ENCODE assay signal across 6 cellular contexts in the genomic region with DNA sequence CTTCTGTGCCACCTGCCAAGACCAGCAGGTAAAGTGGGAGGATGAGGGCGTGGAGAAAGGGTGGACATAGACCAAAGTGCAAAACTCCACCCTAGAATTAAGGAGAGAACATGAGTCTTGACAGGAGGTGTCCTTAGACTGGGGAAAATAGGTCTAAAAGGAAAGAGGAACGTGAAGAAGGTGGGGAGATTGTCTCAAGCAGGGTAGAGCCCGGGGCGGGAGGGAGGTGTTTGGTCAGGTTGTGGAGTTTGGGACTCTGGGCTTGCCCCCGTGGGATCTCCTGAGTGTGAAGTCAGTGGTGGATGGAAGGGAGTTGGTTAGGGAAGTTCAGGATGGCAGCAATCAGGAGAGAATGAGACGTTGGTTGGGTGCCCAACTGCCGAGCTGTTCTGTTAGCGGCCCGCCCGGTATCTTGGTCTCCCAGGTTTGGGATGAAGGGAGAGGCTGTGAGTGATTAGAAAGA. TPM values are rescaled to one million over a fixed set of nuclear protein-coding genes. Genes with fewer than 3 reads are reported as not detected.
DNase-seq lines count a peak whose midpoint lies in the region; FAIRE-seq and TF ChIP-seq lines count a peak whose summit lies in the region.

No MANE protein-coding gene starts in this region.

- H3K36me3 ChIP-seq in HUES48 (ENCODE audit: control insufficient read depth, insufficient read depth, low read length) (no peaks in the 10 kb centered on the region), osteoblast (ENCODE audit: insufficient read depth, low read length) (no peaks in the 10 kb centered on the region)

- no peaks in the 10 kb centered on the region for H4K20me1 ChIP-seq in osteoblast (ENCODE audit: insufficient read depth, low read length)

- TF ChIP-seq POLR2A in H54 (IDR thresholded peaks at IDR 0.05; ENCODE audit: low read depth, low read length): no peak

- peak overlapping the region; percentile 89 for H2AFZ ChIP-seq in osteoblast (ENCODE audit: low read length)

- peak overlapping the region; percentile 89 for H3K4me2 ChIP-seq in osteoblast (ENCODE audit: insufficient read depth, low read length)

- peaks cover 20% of the 10 kb centered on the region for H3K27me3 ChIP-seq in HUES48 (ENCODE audit: control insufficient read depth, insufficient read depth, low read length)
- H3K27me3 ChIP-seq in osteoblast (ENCODE audit: insufficient read depth, low read length): no peaks in the 10 kb centered on the region

- no peak overlapping the region for H3K9ac ChIP-seq in HUES48 (ENCODE audit: low read depth, low read length)

- H3K4me3 ChIP-seq in HUES48 (ENCODE audit: low read depth, low read length) (peak overlapping the region; percentile 60), cardiac fibroblast (replicated peaks in 1 of 2; ENCODE audit: low read depth in 2 of 2, low read length in 2 of 2) (peak overlapping the region; percentile 51 to 78), osteoblast (ENCODE audit: insufficient read depth, low read length) (peak overlapping the region; percentile 77)

- peaks cover 31% of the 10 kb centered on the region for H3K79me2 ChIP-seq in osteoblast (ENCODE audit: insufficient read depth, low read length)

- H3K9me3 ChIP-seq in HUES48 (ENCODE audit: control insufficient read depth, insufficient read depth, low read length): no peaks in the 10 kb centered on the region
- no peaks in the 10 kb centered on the region for H3K9me3 ChIP-seq in osteoblast (ENCODE audit: low read depth, low read length)

- DNase-seq in cardiac fibroblast (ENCODE audit: low read depth in 2 of 2): no peak
- DNase-seq in osteoblast (ENCODE audit: insufficient read length, low spot score, missing footprints): peak; percentile 87
- DNase-seq in H54 (ENCODE audit: insufficient read length, low spot score): no peak
- no peak for DNase-seq in activated CD4-positive, CD25-positive, alpha-beta regulatory T cell treated with anti-CD3 and anti-CD28 coated beads, Interleukin-2, amount 50 U/mL, for 72 hours
- DNase-seq in EL: no peak

- TF ChIP-seq CTCF in cardiac fibroblast (IDR thresholded peaks at IDR 0.05; ENCODE audit: low read depth, low read length) (no peak), osteoblast (IDR thresholded peaks at IDR 0.05; ENCODE audit: extremely low read depth, low read depth, low read length) (no peak)

- no peak for FAIRE-seq in H54 (lab: Jason Lieb, UNC)

- H3K27ac ChIP-seq in HUES48 (ENCODE audit: low read depth, low read length) (no peak overlapping the region), osteoblast (ENCODE audit: low read depth, low read length) (peak overlapping the region; percentile 83)

- H3K4me1 ChIP-seq in HUES48 (ENCODE audit: control insufficient read depth, insufficient read depth, low read length): peaks cover 17% of the 10 kb centered on the region
- H3K4me1 ChIP-seq in osteoblast (ENCODE audit: insufficient read depth, low read length): peaks cover 37% of the 10 kb centered on the region

RNA-seq across cellular contexts. Expression of a gene that starts 0.4 kb away (rescaled TPM):
- total RNA-seq in osteoblast: 32.6 and 36.5 TPM in 2 replicates

RNA-seq across cellular contexts. Expression of a gene that starts 3.7 kb away (rescaled TPM):
- 25.0 and 31.5 TPM in 2 replicates for total RNA-seq in osteoblast

RNA-seq across cellular contexts. Expression of a gene that starts 34.5 kb away (rescaled TPM):
- total RNA-seq in osteoblast: 0.59 and 0.72 TPM in 2 replicates

RNA-seq across cellular contexts. Expression of a gene that starts 35.3 kb away (rescaled TPM):
- 13.0 and 13.4 TPM in 2 replicates for total RNA-seq in osteoblast

RNA-seq across cellular contexts. Expression of a gene that starts 42.5 kb away (rescaled TPM):
- 82.9 and 87.5 TPM in 2 replicates for total RNA-seq in osteoblast
